ENCODE assay signal across 29 cellular contexts in genomic region chr4:103108547-103108946, GRCh38. TPM values are rescaled to one million over a fixed set of nuclear protein-coding genes. Genes with fewer than 3 reads are reported as not detected.
DNase-seq lines count a peak whose midpoint lies in the region; ATAC-seq, FAIRE-seq and TF ChIP-seq lines count a peak whose summit lies in the region.
"Had no signal": no experiment of that assay in that cellular context is flagged by ENCODE, and none has a peak within 500 bp of the region (broad histone marks: within the 10 kb centered on the region; RNA-seq: fewer than 3 reads in every experiment).

No MANE protein-coding gene starts in this region.

- 31 to 68% (median 50%) methylated on average over 4 of the region's 4 CpGs for WGBS in small intestine, 3 donors

- no peaks in the 10 kb centered on the region for H3K27me3 ChIP-seq in small intestine (ENCODE audit: control insufficient read depth in 2 of 2, insufficient read depth in 2 of 2, low read length in 2 of 2)
- H3K27me3 ChIP-seq: BE2C; BLaER1; BLaER1 treated with 17β-estradiol and CSF1 and Interleukin-3, amounts not matched to agents 10 nM and 100 nM had no signal

- no peaks in the 10 kb centered on the region for H3K9me3 ChIP-seq in small intestine (ENCODE audit: control insufficient read depth, low read depth)
- H3K9me3 ChIP-seq: A549; BE2C; BLaER1; BLaER1 treated with 17β-estradiol and CSF1 and Interleukin-3, amounts not matched to agents 10 nM and 100 nM; Caco-2 had no signal

- H3K4me1 ChIP-seq in small intestine (ENCODE audit: control insufficient read depth in 2 of 2, insufficient read depth in 1 of 2, low read depth in 1 of 2, low read length in 1 of 2), result no peaks in the 10 kb centered on the region
- H3K4me1 ChIP-seq: A549; BE2C; BLaER1; BLaER1 treated with 17β-estradiol and CSF1 and Interleukin-3, amounts not matched to agents 10 nM and 100 nM; Caco-2 had no signal

- no peak overlapping the region for H3K27ac ChIP-seq in small intestine (ENCODE audit: low read depth in 1 of 2, low read length in 1 of 2)
- H3K27ac ChIP-seq: 22Rv1; A549; BLaER1; BLaER1 treated with 17β-estradiol and CSF1 and Interleukin-3, amounts not matched to agents 10 nM and 100 nM; C4-2B had no signal

- H3K4me3 ChIP-seq in small intestine (ENCODE audit: low read depth in 1 of 2, low read length in 2 of 2), result no peak overlapping the region
- H3K4me3 ChIP-seq: A549; BLaER1; BLaER1 treated with 17β-estradiol and CSF1 and Interleukin-3, amounts not matched to agents 10 nM and 100 nM had no signal

- no peak for FAIRE-seq in small intestine (lab: Jason Lieb, UNC)
- FAIRE-seq: A204.1, A549, D721Med had no signal

- ATAC-seq in GM18505 (IDR thresholded peaks at IDR 0.05; ENCODE audit: unreplicated experiment), result no peak
- ATAC-seq: A549; CD8-positive, alpha-beta T cell had no signal

- no peak for TF ChIP-seq POLR2A in GM18505 (IDR thresholded peaks at IDR 0.05; ENCODE audit: borderline replicate concordance, extremely low read depth, insufficient read depth, insufficient read length)

- no peaks in the 10 kb centered on the region for H3K36me3 ChIP-seq in small intestine (ENCODE audit: control insufficient read depth in 2 of 2, insufficient read depth in 2 of 2, low read length in 2 of 2)

- peak; percentile 63 for DNase-seq in small intestine
- DNase-seq: 8988T; ACHN; AML-193; BE2C; C1 segment of cervical spinal cord; Caco-2; Calu3; CD4-positive, alpha-beta memory T cell; CD4-positive, alpha-beta T cell; CD4-positive, CD25-positive, alpha-beta regulatory T cell; CD8-positive, alpha-beta memory T cell; CD8-positive, alpha-beta T cell; COR-L47; DMS 273 treated with DMSO at 0.1 percent for 48 hours; DMS153; DMS53; DMS79; DMS79 treated with DMSO at 0.1 percent for 48 hours; DND-41; EL had no signal

RNA-seq across cellular contexts. Expression of gene BDH2, which starts 8.9 kb away (rescaled TPM):
- 100 to 1,000 TPM in 2 of 3 donors, 10 to 100 TPM in 1; 73.3 to 317 (median 185) TPM for polyA plus RNA-seq in small intestine

RNA-seq across cellular contexts. Expression of gene SLC9B2, which starts 32.0 kb away (rescaled TPM):
- polyA plus RNA-seq in small intestine, result 1 to 10 TPM; 3.8 to 5.8 (median 4.0) TPM
